ENCODE assay signal across 11 cellular contexts in the genomic region with DNA sequence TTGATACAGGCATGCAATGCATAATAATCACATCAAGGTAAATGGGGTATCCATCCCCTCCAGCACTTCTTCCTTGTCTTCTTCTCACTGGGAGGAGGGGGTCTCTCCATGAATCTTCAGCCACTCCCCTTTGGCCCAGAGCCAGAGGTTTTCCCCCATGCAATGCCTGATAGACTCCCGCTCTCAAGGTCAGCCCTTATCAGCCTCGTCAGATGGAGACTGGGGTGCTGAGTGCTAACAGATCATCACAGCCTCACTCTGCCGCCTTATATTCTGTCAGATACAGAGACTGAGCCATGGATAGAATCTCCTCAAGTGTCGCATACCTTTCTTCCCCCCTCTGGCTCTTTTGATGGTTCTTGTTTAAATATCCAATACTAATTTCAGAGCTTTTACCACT.
"Had no signal": no experiment of that assay in that cellular context is flagged by ENCODE, and none has a peak within 500 bp of the region (broad histone marks: within the 10 kb centered on the region; RNA-seq: fewer than 3 reads in every experiment).

No MANE protein-coding gene starts in this region.

- H3K4me2 ChIP-seq: GM23338 had no signal

- H3K4me3 ChIP-seq: GM23248, GM23338, HAP-1 had no signal

- H3K9me3 ChIP-seq: HAP-1 had no signal

- ATAC-seq: GM23338, HCT116 had no signal

- H3K9me3 Mint-ChIP-seq: GM23338 had no signal

- H3K9ac ChIP-seq: GM23248 had no signal

- H3K4me1 ChIP-seq: HAP-1 had no signal

- FAIRE-seq: H1, H54 had no signal

- H3K27ac ChIP-seq: GM23248 had no signal

- DNase-seq: GM23248, GOT3, H7, H9, HCEC 1CT, HFFc6 had no signal

- H2AFZ ChIP-seq: GM23248, GM23338 had no signal

- H3K27ac Mint-ChIP-seq: GM23338, HFFc6 had no signal

- H3K36me3 ChIP-seq: HAP-1 had no signal

- H3K4me3 Mint-ChIP-seq: GM23338, H9, HFFc6 had no signal
